Comparison of ENCODE assay signal across 18 cellular contexts in the genomic region with DNA sequence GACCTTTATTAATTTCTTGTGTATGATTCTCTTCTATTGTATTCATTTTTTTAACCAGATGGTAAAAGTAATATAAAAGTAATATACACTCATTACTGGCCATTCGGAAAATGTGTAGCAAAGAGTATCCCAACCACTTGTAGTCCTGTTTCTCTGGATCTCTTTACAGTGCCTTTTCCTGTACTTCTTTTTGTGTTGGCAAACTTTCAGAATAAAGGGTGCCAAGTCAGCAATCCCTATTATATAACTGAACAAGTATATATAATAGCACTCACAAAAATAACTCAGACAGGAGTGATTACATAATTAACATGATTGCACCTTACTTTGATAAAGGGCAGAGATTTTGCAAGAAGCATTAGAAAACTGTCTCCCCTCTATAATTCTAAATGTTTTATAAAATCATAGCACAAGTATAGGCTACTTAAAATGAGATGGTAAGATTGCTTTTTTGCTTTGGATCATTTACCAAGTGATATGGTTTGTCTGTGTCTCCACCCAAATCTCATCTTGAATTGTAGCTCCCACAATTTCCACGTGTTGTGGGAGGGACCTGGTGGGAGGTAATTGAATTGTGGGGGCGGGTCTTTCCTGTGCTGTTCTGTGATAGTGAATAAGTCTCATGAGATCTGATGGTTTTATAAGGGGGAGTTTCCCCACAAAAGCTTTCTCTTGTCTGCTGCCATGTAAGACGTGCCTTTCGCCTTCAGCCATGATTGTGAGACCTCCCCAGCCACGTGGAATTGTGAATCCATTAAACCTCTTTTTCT.
"Had no signal": no experiment of that assay in that cellular context is flagged by ENCODE, and none has a peak within 500 bp of the region (broad histone marks: within the 10 kb centered on the region; RNA-seq: fewer than 3 reads in every experiment).

No MANE protein-coding gene starts in this region.

- DNase-seq: activated CD4-positive, alpha-beta T cell treated with anti-CD3 and anti-CD28 coated beads, Interleukin-2, amount 50 U/mL, for 4 hours; activated CD8-positive, alpha-beta memory T cell treated with anti-CD3 and anti-CD28 coated beads, Interleukin-2, amount 50 U/mL, for 48 hours; activated effector memory CD4-positive, alpha-beta T cell treated with Interleukin-2 at 50 U/mL for 16 hours; activated naive CD4-positive, alpha-beta T cell treated with anti-CD3 and anti-CD28 coated beads for 36 hours; activated naive CD8-positive, alpha-beta T cell treated with anti-CD3 and anti-CD28 coated beads, Interleukin-2, amount 10 ng/mL, durations not matched to agents 7 days and 5 days; activated T-cell treated with anti-CD3 and anti-CD28 coated beads, Interleukin-2, amount 50 U/mL, for 48 hours; amniotic stem cell; cortex of kidney; endodermal cell; heart left ventricle; spleen; stimulated activated CD4-positive, alpha-beta T cell treated with anti-CD3 and anti-CD28 coated beads, Interleukin-4, amount 100 ng/mL, for 1 hour; stimulated activated naive CD4-positive, alpha-beta T cell; T-cell; upper lobe of left lung had no signal

- H3K4me3 Mint-ChIP-seq: activated naive CD4-positive, alpha-beta T cell treated with anti-CD3 and anti-CD28 coated beads for 36 hours; activated naive CD8-positive, alpha-beta T cell treated with anti-CD3 and anti-CD28 coated beads, Interleukin-2, amount 10 ng/mL, durations not matched to agents 7 days and 5 days; endodermal cell; memory B cell; natural killer cell treated with Interleukin-12 subunit alpha and Interleukin-12 subunit beta and Interleukin-15 and Interleukin-18, amount 100 ng/mL, for 72 hours; T-cell; T-helper 2 cell treated with Interferon-gamma antibody and Interleukin-4, amounts not matched to agents 5 μg/mL and 100 μg/mL, for 36 hours had no signal

- H3K36me3 Mint-ChIP-seq: activated naive CD8-positive, alpha-beta T cell treated with anti-CD3 and anti-CD28 coated beads, Interleukin-2, amount 10 ng/mL, durations not matched to agents 7 days and 5 days; T-cell had no signal

- ATAC-seq: natural killer cell treated with Interleukin-12 subunit alpha and Interleukin-12 subunit beta and Interleukin-15 and Interleukin-18, amount 100 ng/mL, for 72 hours; T-cell had no signal

- H3K9me3 Mint-ChIP-seq: endodermal cell; natural killer cell treated with Interleukin-12 subunit alpha and Interleukin-12 subunit beta and Interleukin-15 and Interleukin-18, amount 100 ng/mL, for 72 hours had no signal

- H3K27ac Mint-ChIP-seq: activated naive CD4-positive, alpha-beta T cell treated with anti-CD3 and anti-CD28 coated beads for 36 hours; activated naive CD8-positive, alpha-beta T cell treated with anti-CD3 and anti-CD28 coated beads, Interleukin-2, amount 10 ng/mL, durations not matched to agents 7 days and 5 days; endodermal cell; memory B cell; natural killer cell treated with Interleukin-12 subunit alpha and Interleukin-12 subunit beta and Interleukin-15 and Interleukin-18, amount 100 ng/mL, for 72 hours; T-cell; T-helper 2 cell treated with Interferon-gamma antibody and Interleukin-4, amounts not matched to agents 5 μg/mL and 100 μg/mL, for 36 hours had no signal

- H3K27me3 Mint-ChIP-seq: activated naive CD8-positive, alpha-beta T cell treated with anti-CD3 and anti-CD28 coated beads, Interleukin-2, amount 10 ng/mL, durations not matched to agents 7 days and 5 days; T-cell had no signal

- H3K4me1 Mint-ChIP-seq: endodermal cell had no signal
